8 cellular contexts compared by ENCODE assay signal in genomic region chr9:99106044-99106375, GRCh38. TPM values are rescaled to one million over a fixed set of nuclear protein-coding genes. Genes with fewer than 3 reads are reported as not detected.
DNase-seq lines count a peak whose midpoint lies in the region; ATAC-seq, FAIRE-seq and TF ChIP-seq lines count a peak whose summit lies in the region.

No MANE protein-coding gene starts in this region.

- BruUV-seq in K562 (replicated peaks; lab: Mats Ljungman, UMichigan) = no TSS peak

- peak overlapping the region; percentile 71 to 95 for H3K9ac ChIP-seq in K562 (ENCODE audit: insufficient read depth in 1 of 2, low read depth in 2 of 2, low read length in 2 of 2)

- WGBS in K562 (ENCODE audit: insufficient coverage, low coverage, missing lambda C conversion rate) = 0% methylated on average over 9 of the region's 9 CpGs
- 0 to 2% methylated on average over 7 to 9 of the region's 9 CpGs for WGBS in transverse colon (ENCODE audit: low coverage in 1 of 2), 2 donors

- H3K4me1 ChIP-seq in K562 (replicated peaks in 1 of 2; ENCODE audit: control insufficient read depth in 2 of 2, insufficient read depth in 2 of 2, low read length in 2 of 2) (peaks cover 22 to 42% of the 10 kb centered on the region in 2 experiments), lower lobe of right lung (peaks cover 58% of the 10 kb centered on the region), transverse colon (peaks cover 15 to 73% (median 33%) of the 10 kb centered on the region in 4 donors)

- no peaks in the 10 kb centered on the region for H3K9me3 ChIP-seq in K562 (replicated peaks; ENCODE audit: control insufficient read depth, insufficient read depth, low read depth, low read length)
- no peaks in the 10 kb centered on the region for H3K9me3 ChIP-seq in lower lobe of right lung
- H3K9me3 ChIP-seq in transverse colon = no peaks in the 10 kb centered on the region

- H3K36me3 Mint-ChIP-seq in activated T-cell treated with anti-CD3 and anti-CD28 coated beads, Interleukin-2, amount 50 U/mL, for 72 hours (ENCODE audit: insufficient read depth in 2 of 2) = peaks cover 0 to 5% of the 10 kb centered on the region in 2 donors

- no peak for FAIRE-seq in K562 (lab: Jason Lieb, UNC)

- H3K27ac ChIP-seq in K562 (ENCODE audit: extremely low read depth, low read depth, low read length) (peak overlapping the region; percentile 69), lower lobe of right lung (peak overlapping the region; percentile 91), transverse colon (peak overlapping the region; percentile 88 to 95 (median 93))

- no peaks in the 10 kb centered on the region for H3K9me1 ChIP-seq in K562 (ENCODE audit: control insufficient read depth, insufficient read depth, low read length)

- CTCF ChIA-PET in K562 (lab: Yijun Ruan, JAX; ENCODE audit: low intra/inter-chr PET ratio) = interaction anchor here (1.1 to 1.2 kb wide), 2 partner anchors 106 to 258 kb away, joined by 3 to 4 read pairs; no protein-coding TSS in a partner anchor

- intact Hi-C loops in K562 (cut with micrococcal nuclease) (loop anchor here (1.0 to 5.0 kb wide), 2 partner anchors 31 to 49 kb away; no protein-coding TSS in a partner anchor), lower lobe of right lung (cut with DNase I) (no loop called here), transverse colon (cut with DNase I; ENCODE audit: low total_unique reads) (no loop called here)

- H3K4me2 ChIP-seq in K562 (ENCODE audit: insufficient read depth, low read length) = peak overlapping the region; percentile 90

- H3K9me3 Mint-ChIP-seq in activated T-cell treated with anti-CD3 and anti-CD28 coated beads, Interleukin-2, amount 50 U/mL, for 72 hours = no peaks in the 10 kb centered on the region

- no peak for DNase-seq in activated T-cell treated with anti-CD3 and anti-CD28 coated beads, Interleukin-2, amount 50 U/mL, for 72 hours
- no peak for DNase-seq in activated T-cell treated with anti-CD3 and anti-CD28 coated beads, Interleukin-2, amount 50 U/mL, for 1 hour
- DNase-seq in K562 (ENCODE audit: extremely low read depth in 1 of 4, low spot score in 3 of 4) (no peak), lower lobe of right lung (no peak), transverse colon (no peak), erythroblast (lab: John Stamatoyannopoulos, UW) (no peak)

- ATAC-seq in activated T-cell treated with anti-CD3 and anti-CD28 coated beads, Interleukin-2, amount 50 U/mL, for 72 hours (replicated peaks in 1 of 2) = no peak
- ATAC-seq in K562 = no peak
- ATAC-seq in lower lobe of right lung = no peak
- no peak for ATAC-seq in GM21825 (IDR thresholded peaks at IDR 0.05; ENCODE audit: unreplicated experiment)
- no peak for ATAC-seq in activated CD4-positive, CD25-positive, alpha-beta regulatory T cell treated with anti-CD3 and anti-CD28 coated beads, Interleukin-2, amount 50 U/mL, for 24 hours

- H3K27ac Mint-ChIP-seq in activated T-cell treated with anti-CD3 and anti-CD28 coated beads, Interleukin-2, amount 50 U/mL, for 72 hours = peak overlapping the region; percentile 72

- TF ChIP-seq POLR2A in K562 (conservative IDR thresholded peaks at IDR 0.05) = no peak
- TF ChIP-seq POLR2A in transverse colon (IDR thresholded peaks at IDR 0.05) = no peak
- no peak for TF ChIP-seq POLR2A in erythroblast (IDR thresholded peaks at IDR 0.05; ENCODE audit: low read length)

- no peak for TF ChIP-seq RAD21 in K562 (CRISPR knock-in tag; conservative IDR thresholded peaks at IDR 0.05 in 1 of 2, IDR thresholded peaks at IDR 0.05 in 1 of 2)

- H3K4me1 Mint-ChIP-seq in activated T-cell treated with anti-CD3 and anti-CD28 coated beads, Interleukin-2, amount 50 U/mL, for 72 hours (ENCODE audit: low read depth) = peaks cover 67% of the 10 kb centered on the region

- in situ Hi-C loops in K562 (cut with MboI) (no loop called here), transverse colon (cut with MboI; ENCODE audit: low pct_ligation_motif_present in 1 of 4, low pct_unique_long_range_greater_than_20kb in 1 of 4, low sequenced_read_pairs in 3 of 4) (no loop called here)

- TF ChIP-seq CTCF in K562 (IDR thresholded peaks at IDR 0.05 in 2 of 3, conservative IDR thresholded peaks at IDR 0.05 in 1 of 3; ENCODE audit: insufficient read depth in 2 of 3, low read depth in 1 of 3, low read length in 3 of 3) = no peak
- TF ChIP-seq CTCF in lower lobe of right lung (IDR thresholded peaks at IDR 0.05) = no peak
- no peak for TF ChIP-seq CTCF in transverse colon (IDR thresholded peaks at IDR 0.05)

- H4K20me1 ChIP-seq in K562 (replicated peaks; ENCODE audit: control insufficient read depth, insufficient read depth, low read length) = no peaks in the 10 kb centered on the region

- TF ChIP-seq EP300 in K562 (IDR thresholded peaks at IDR 0.05; ENCODE audit: low read length) = no peak
- no peak for TF ChIP-seq EP300 in transverse colon (IDR thresholded peaks at IDR 0.05; ENCODE audit: low read depth)

- POLR2A ChIA-PET in K562 (lab: Yijun Ruan, JAX) = interaction anchor here (0.7 to 4.5 kb wide), 9 partner anchors 8 to 175 kb away, joined by 3 to 40 read pairs (median 4); no protein-coding TSS in a partner anchor

- H3K36me3 ChIP-seq in K562 (ENCODE audit: control insufficient read depth, insufficient read depth, low read length) (peaks cover 15% of the 10 kb centered on the region; the same call in 1 of the 3 replicates), lower lobe of right lung (no peaks in the 10 kb centered on the region), transverse colon (no peaks in the 10 kb centered on the region)

- H3K27me3 ChIP-seq in K562 (ENCODE audit: control insufficient read depth in 2 of 2, insufficient read depth in 2 of 2, low read length in 2 of 2) = no peaks in the 10 kb centered on the region
- H3K27me3 ChIP-seq in lower lobe of right lung (ENCODE audit: low read depth) = no peaks in the 10 kb centered on the region
- no peaks in the 10 kb centered on the region for H3K27me3 ChIP-seq in transverse colon

- H3K79me2 ChIP-seq in K562 (ENCODE audit: control insufficient read depth, insufficient read depth, low read length) = peaks cover 57% of the 10 kb centered on the region

- peak overlapping the region; percentile 82 to 90 for H3K4me3 Mint-ChIP-seq in activated T-cell treated with anti-CD3 and anti-CD28 coated beads, Interleukin-2, amount 50 U/mL, for 72 hours

- H3K4me3 ChIP-seq in K562 = peak overlapping the region; percentile 76
- peak overlapping the region; percentile 71 for H3K4me3 ChIP-seq in lower lobe of right lung
- peak overlapping the region; percentile 57 to 96 (median 78) for H3K4me3 ChIP-seq in transverse colon

- H3K27me3 Mint-ChIP-seq in activated T-cell treated with anti-CD3 and anti-CD28 coated beads, Interleukin-2, amount 50 U/mL, for 72 hours (ENCODE audit: low read depth) = no peaks in the 10 kb centered on the region

- no peak overlapping the region for H2AFZ ChIP-seq in K562 (ENCODE audit: low read depth, low read length)

TF ChIP-seq in K562, 482 proteins besides CTCF, POLR2A, EP300 and RAD21 (continues in another document):
- TF ChIP-seq NUFIP1 (IDR thresholded peaks at IDR 0.05; ENCODE audit: partially characterized antibody) (no peak), DEAF1 (CRISPR knock-in tag; IDR thresholded peaks at IDR 0.05) (0 out of 2 replicates have a peak, but pooled peaks have one; percentile 37), ARID1B (IDR thresholded peaks at IDR 0.05) (no peak), KDM5B (IDR thresholded peaks at IDR 0.05; ENCODE audit: insufficient replicate concordance, low read depth, low read length) (peak; percentile 1), ZNF41 (CRISPR knock-in tag; conservative IDR thresholded peaks at IDR 0.05) (no peak)

RNA-seq across cellular contexts. Expression of gene TGFBR1, which starts 1.1 kb away (rescaled TPM):
- total RNA-seq in activated T-cell treated with anti-CD3 and anti-CD28 coated beads, Interleukin-2, amount 50 U/mL, for 72 hours = 10 to 100 TPM; 31.0 to 33.5 TPM
- 128 and 138 TPM in 2 replicates for total RNA-seq in K562 (2011; cell fraction: chromatin; rRNA removed; ENCODE audit: low replicate concordance)
- total RNA-seq in K562 (2011; cell fraction: nucleolus; rRNA removed) = 54.0 and 59.5 TPM in 2 replicates
- 105 and 166 TPM in 2 replicates for total RNA-seq in K562 (2011; cell fraction: nucleoplasm; rRNA removed)
- total RNA-seq in K562 (2014; rRNA removed) = 22.0 and 23.8 TPM in 2 replicates
- total RNA-seq in K562 (2014; rRNA removed; fragmentation: Illumina TruSeq; extraction: Trizol) = 43.7 and 52.6 TPM in 2 replicates
- 39.6 and 42.7 TPM in 2 replicates for total RNA-seq in K562 (2015; rRNA removed; fragmentation: Illumina TruSeq; extraction: Trizol)
- total RNA-seq in K562 (2021) = 47.1 and 51.9 TPM in 2 replicates
- 60.6 and 62.4 TPM in 2 replicates for polyA plus RNA-seq in K562 (2011; rRNA removed)
- 26.0 and 33.7 TPM in 2 replicates for polyA plus RNA-seq in K562 (2011; cell fraction: cytosol; rRNA removed)
- 34.5 and 36.0 TPM in 2 replicates for polyA plus RNA-seq in K562 (2011; cell fraction: nucleus; rRNA removed)
- polyA plus RNA-seq in K562 (2012) = 21.8 and 26.0 TPM in 2 replicates
- polyA plus RNA-seq in K562 (2014; fragmentation: Illumina TruSeq; extraction: Trizol) = 21.0 and 22.9 TPM in 2 replicates
- polyA plus RNA-seq in K562 (2014; fragmentation: Nextera tagmentation; extraction: Ambion mirVana) = 10 to 100 TPM; 15.9 to 57.6 TPM
- 14.0 and 15.5 TPM in 2 replicates for polyA plus RNA-seq in K562 (2014; rRNA removed)
- 200 and 204 TPM in 2 replicates for polyA minus RNA-seq in K562 (2011; rRNA and poly(A)+ RNA removed)
- 71.2 and 76.9 TPM in 2 replicates for polyA minus RNA-seq in K562 (2011; cell fraction: cytosol; rRNA and poly(A)+ RNA removed)
- polyA minus RNA-seq in K562 (2011; cell fraction: nucleus; rRNA and poly(A)+ RNA removed) = 21.1 and 40.8 TPM in 2 replicates
- 78.8 TPM for total RNA-seq in lower lobe of right lung
- 10 to 100 TPM; 17.6 to 24.1 (median 22.8) TPM for total RNA-seq in transverse colon
